In the genomic region with DNA sequence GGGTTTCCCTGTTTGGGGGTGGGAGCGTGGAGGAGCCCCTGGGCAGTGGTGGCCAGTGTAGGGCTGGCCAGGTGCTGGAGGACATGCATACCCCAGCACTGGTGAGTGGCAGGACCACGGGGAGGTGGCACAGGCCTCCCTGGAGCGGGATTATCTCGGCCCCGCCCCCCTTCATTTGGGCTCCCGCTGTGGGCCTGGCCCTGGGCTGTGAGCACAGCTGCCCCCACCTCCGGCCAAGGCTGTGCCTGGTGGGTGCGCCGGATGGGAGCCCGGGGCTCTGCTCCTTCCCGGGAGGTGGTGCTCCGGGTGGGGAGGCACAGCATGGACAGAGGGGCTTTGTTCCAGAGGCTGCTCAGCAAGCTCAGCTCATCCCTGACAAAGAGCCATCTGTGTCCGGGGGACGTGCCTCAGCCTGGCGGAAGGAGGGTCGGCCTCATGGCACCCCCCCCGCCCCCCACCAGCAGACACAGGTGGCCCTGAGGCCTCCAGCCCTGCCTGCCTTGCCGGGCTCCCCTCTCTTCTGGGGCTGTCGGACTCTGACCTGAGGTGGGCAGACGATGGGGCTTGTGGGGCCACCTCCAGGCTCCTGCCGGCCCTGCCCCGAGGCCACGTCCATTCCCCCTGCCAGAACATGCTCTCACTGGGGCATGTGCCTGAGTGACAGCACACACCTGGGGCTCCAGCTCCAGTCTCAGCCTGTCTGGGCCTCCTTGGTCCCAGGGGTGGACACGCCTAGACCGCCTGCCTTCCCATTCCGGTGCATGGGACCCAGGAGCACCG, we compare ENCODE assay signal across 1 cellular context.
TF ChIP-seq lines count a peak whose summit lies in the region.

No MANE protein-coding gene starts in this region.

TF ChIP-seq in HepG2, 621 proteins besides CTCF, POLR2A, EP300 and RAD21 (continued from another document and continues in another):
- TF ChIP-seq, protein P1, sequence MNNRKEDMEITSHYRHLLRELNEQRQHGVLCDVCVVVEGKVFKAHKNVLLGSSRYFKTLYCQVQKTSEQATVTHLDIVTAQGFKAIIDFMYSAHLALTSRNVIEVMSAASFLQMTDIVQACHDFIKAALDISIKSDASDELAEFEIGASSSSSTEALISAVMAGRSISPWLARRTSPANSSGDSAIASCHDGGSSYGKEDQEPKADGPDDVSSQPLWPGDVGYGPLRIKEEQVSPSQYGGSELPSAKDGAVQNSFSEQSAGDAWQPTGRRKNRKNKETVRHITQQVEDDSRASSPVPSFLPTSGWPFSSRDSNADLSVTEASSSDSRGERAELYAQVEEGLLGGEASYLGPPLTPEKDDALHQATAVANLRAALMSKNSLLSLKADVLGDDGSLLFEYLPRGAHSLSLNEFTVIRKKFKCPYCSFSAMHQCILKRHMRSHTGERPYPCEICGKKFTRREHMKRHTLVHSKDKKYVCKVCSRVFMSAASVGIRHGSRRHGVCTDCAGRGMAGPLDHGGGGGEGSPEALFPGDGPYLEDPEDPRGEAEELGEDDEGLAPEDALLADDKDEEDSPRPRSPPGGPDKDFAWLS (CRISPR knock-in tag; IDR thresholded peaks at IDR 0.05; ENCODE audit: borderline replicate concordance), result peak; percentile 92
- TF ChIP-seq CEBPB (IDR thresholded peaks at IDR 0.05; ENCODE audit: borderline replicate concordance, low read depth, low read length) (no peak), ZNF557 (CRISPR knock-in tag; IDR thresholded peaks at IDR 0.05) (peak; percentile 85; the same call in 1 of the 2 replicates), RBAK (CRISPR knock-in tag; IDR thresholded peaks at IDR 0.05) (no peak), GTF2F1 (IDR thresholded peaks at IDR 0.05; ENCODE audit: low read length) (no peak), NFIB (CRISPR knock-in tag; IDR thresholded peaks at IDR 0.05; ENCODE audit: borderline replicate concordance) (no peak), ATF2 (CRISPR knock-in tag; IDR thresholded peaks at IDR 0.05) (peak; percentile 75; the same call in 1 of the 2 replicates), TRIM24 (CRISPR knock-in tag; IDR thresholded peaks at IDR 0.05) (no peak), ZNF20 (CRISPR knock-in tag; IDR thresholded peaks at IDR 0.05) (no peak), HOXA3 (CRISPR knock-in tag; IDR thresholded peaks at IDR 0.05) (peak; percentile 79), ESRRA (CRISPR knock-in tag; IDR thresholded peaks at IDR 0.05; ENCODE audit: low read depth) (no peak), NKX3-1 (CRISPR knock-in tag; IDR thresholded peaks at IDR 0.05) (no peak), BRCA1 (CRISPR knock-in tag; IDR thresholded peaks at IDR 0.05) (0 out of 2 replicates have a peak, but pooled peaks have one; percentile 50), SETDB1 (CRISPR knock-in tag; IDR thresholded peaks at IDR 0.05; ENCODE audit: borderline replicate concordance) (no peak), HOMEZ (CRISPR knock-in tag; IDR thresholded peaks at IDR 0.05; ENCODE audit: low read depth) (0 out of 2 replicates have a peak, but pooled peaks have one; percentile 8), SCMH1 (CRISPR knock-in tag; IDR thresholded peaks at IDR 0.05; ENCODE audit: borderline replicate concordance) (no peak), IRX3 (CRISPR knock-in tag; IDR thresholded peaks at IDR 0.05; ENCODE audit: borderline replicate concordance, low read depth) (no peak), SP2 (CRISPR knock-in tag; IDR thresholded peaks at IDR 0.05) (peak; percentile 58), SP5 (CRISPR knock-in tag; IDR thresholded peaks at IDR 0.05; ENCODE audit: borderline replicate concordance, low read depth) (peak; percentile 77), NFAT5 (CRISPR knock-in tag; IDR thresholded peaks at IDR 0.05) (no peak), ZNF225 (CRISPR knock-in tag; IDR thresholded peaks at IDR 0.05) (peak; percentile 88; the same call in 1 of the 2 replicates), XBP1 (CRISPR knock-in tag; IDR thresholded peaks at IDR 0.05) (no peak), CENPBD1 (CRISPR knock-in tag; IDR thresholded peaks at IDR 0.05; ENCODE audit: borderline replicate concordance, low read depth) (no peak)
- TF ChIP-seq, protein P2, sequence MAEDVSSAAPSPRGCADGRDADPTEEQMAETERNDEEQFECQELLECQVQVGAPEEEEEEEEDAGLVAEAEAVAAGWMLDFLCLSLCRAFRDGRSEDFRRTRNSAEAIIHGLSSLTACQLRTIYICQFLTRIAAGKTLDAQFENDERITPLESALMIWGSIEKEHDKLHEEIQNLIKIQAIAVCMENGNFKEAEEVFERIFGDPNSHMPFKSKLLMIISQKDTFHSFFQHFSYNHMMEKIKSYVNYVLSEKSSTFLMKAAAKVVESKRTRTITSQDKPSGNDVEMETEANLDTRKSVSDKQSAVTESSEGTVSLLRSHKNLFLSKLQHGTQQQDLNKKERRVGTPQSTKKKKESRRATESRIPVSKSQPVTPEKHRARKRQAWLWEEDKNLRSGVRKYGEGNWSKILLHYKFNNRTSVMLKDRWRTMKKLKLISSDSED (CRISPR knock-in tag; IDR thresholded peaks at IDR 0.05), result no peak
- TF ChIP-seq, protein P3, sequence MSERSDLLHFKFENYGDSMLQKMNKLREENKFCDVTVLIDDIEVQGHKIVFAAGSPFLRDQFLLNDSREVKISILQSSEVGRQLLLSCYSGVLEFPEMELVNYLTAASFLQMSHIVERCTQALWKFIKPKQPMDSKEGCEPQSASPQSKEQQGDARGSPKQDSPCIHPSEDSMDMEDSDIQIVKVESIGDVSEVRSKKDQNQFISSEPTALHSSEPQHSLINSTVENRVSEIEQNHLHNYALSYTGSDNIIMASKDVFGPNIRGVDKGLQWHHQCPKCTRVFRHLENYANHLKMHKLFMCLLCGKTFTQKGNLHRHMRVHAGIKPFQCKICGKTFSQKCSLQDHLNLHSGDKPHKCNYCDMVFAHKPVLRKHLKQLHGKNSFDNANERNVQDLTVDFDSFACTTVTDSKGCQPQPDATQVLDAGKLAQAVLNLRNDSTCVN (CRISPR knock-in tag; IDR thresholded peaks at IDR 0.05; ENCODE audit: borderline replicate concordance), result no peak
- TF ChIP-seq, protein P4, sequence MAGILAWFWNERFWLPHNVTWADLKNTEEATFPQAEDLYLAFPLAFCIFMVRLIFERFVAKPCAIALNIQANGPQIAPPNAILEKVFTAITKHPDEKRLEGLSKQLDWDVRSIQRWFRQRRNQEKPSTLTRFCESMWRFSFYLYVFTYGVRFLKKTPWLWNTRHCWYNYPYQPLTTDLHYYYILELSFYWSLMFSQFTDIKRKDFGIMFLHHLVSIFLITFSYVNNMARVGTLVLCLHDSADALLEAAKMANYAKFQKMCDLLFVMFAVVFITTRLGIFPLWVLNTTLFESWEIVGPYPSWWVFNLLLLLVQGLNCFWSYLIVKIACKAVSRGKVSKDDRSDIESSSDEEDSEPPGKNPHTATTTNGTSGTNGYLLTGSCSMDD (CRISPR knock-in tag; IDR thresholded peaks at IDR 0.05), result peak; percentile 64; the same call in 1 of the 2 replicates
